14 cellular contexts compared by ENCODE assay signal in genomic region chr6:44271406-44271723, GRCh38. TPM values are rescaled to one million over a fixed set of nuclear protein-coding genes. Genes with fewer than 3 reads are reported as not detected.
DNase-seq lines count a peak whose midpoint lies in the region; ATAC-seq, FAIRE-seq and TF ChIP-seq lines count a peak whose summit lies in the region.
"Had no signal": no experiment of that assay in that cellular context is flagged by ENCODE, and none has a peak within 500 bp of the region (broad histone marks: within the 10 kb centered on the region; RNA-seq: fewer than 3 reads in every experiment).

No MANE protein-coding gene starts in this region.

- TF ChIP-seq CTCF in A549 (IDR thresholded peaks at IDR 0.05): no peak
- TF ChIP-seq CTCF in Caco-2 (IDR thresholded peaks at IDR 0.05; ENCODE audit: insufficient read depth in 1 of 2, low read depth in 1 of 2, low read length in 1 of 2, severe bottlenecking in 1 of 2, unreplicated experiment in 1 of 2): no peak
- TF ChIP-seq CTCF in GM10266 (IDR thresholded peaks at IDR 0.05; ENCODE audit: control insufficient read depth, insufficient read depth, low read depth, missing control alignments): no peak

- no peak for DNase-seq in A549 (ENCODE audit: low read depth in 1 of 2, low spot score in 1 of 2)
- no peak for DNase-seq in Caco-2
- DNase-seq in immature natural killer cell: no peak
- DNase-seq in left cardiac atrium: no peak
- no peak for DNase-seq in GM10266 (ENCODE audit: extremely low spot score)
- DNase-seq: amniotic stem cell, right cardiac atrium had no signal

- no peaks in the 10 kb centered on the region for H3K4me1 Mint-ChIP-seq in Caco-2 (ENCODE audit: low read depth, unreplicated experiment)
- peaks cover 8% of the 10 kb centered on the region for H3K4me1 Mint-ChIP-seq in activated T-helper 17 cell treated with anti-CD3 and anti-CD28 coated beads, Interleukin-2, amount 50 U/mL, for 72 hours
- H3K4me1 Mint-ChIP-seq in immature natural killer cell: peaks cover 13 to 19% of the 10 kb centered on the region in 2 donors

- POLR2A ChIA-PET in A549 (lab: Yijun Ruan, JAX) (no interaction called here), Caco-2 (lab: Charles Lee) (no interaction called here)

- H3K27ac Mint-ChIP-seq in Caco-2 (ENCODE audit: unreplicated experiment): no peak overlapping the region
- H3K27ac Mint-ChIP-seq in activated T-helper 17 cell treated with anti-CD3 and anti-CD28 coated beads, Interleukin-2, amount 50 U/mL, for 72 hours: no peak overlapping the region
- peak overlapping the region in 1 of 6 donors; percentile 50 for H3K27ac Mint-ChIP-seq in immature natural killer cell
- H3K27ac Mint-ChIP-seq: dendritic cell treated with granulocyte-macrophage colony-stimulating factor and Interleukin-4, amounts not matched to agents 40 ng/mL and 50 ng/mL, for 4 days had no signal

- peak overlapping the region; percentile 13 for H3K4me3 Mint-ChIP-seq in Caco-2 (ENCODE audit: unreplicated experiment)
- peak overlapping the region; percentile 50 for H3K4me3 Mint-ChIP-seq in activated T-helper 17 cell treated with anti-CD3 and anti-CD28 coated beads, Interleukin-2, amount 50 U/mL, for 72 hours
- peak overlapping the region; percentile 68 to 81 (median 70) for H3K4me3 Mint-ChIP-seq in immature natural killer cell

- peaks cover 6% of the 10 kb centered on the region for H3K27me3 ChIP-seq in Caco-2 (replicated peaks; ENCODE audit: control insufficient read depth, insufficient read depth, low read length)

- peaks cover 18% of the 10 kb centered on the region for H3K27me3 Mint-ChIP-seq in Caco-2 (ENCODE audit: insufficient read depth, unreplicated experiment)
- peaks cover 48% of the 10 kb centered on the region for H3K27me3 Mint-ChIP-seq in activated T-helper 17 cell treated with anti-CD3 and anti-CD28 coated beads, Interleukin-2, amount 50 U/mL, for 72 hours
- peaks cover 12 to 35% (median 23%) of the 10 kb centered on the region in 3 donors for H3K27me3 Mint-ChIP-seq in immature natural killer cell (ENCODE audit: low read depth in 3 of 3)

- no peak overlapping the region; the same call in 2 of the 3 replicates for H3K4me3 ChIP-seq in A549
- no peak overlapping the region for H3K4me3 ChIP-seq in Caco-2 (ENCODE audit: low read depth, low read length)

- H3K36me3 Mint-ChIP-seq in Caco-2 (ENCODE audit: insufficient read depth, unreplicated experiment) (no peaks in the 10 kb centered on the region), immature natural killer cell (peaks cover 0 to 4% (median 0%) of the 10 kb centered on the region in 3 donors)
- H3K36me3 Mint-ChIP-seq in activated T-helper 17 cell treated with anti-CD3 and anti-CD28 coated beads, Interleukin-2, amount 50 U/mL, for 72 hours (ENCODE audit: low read depth): no peaks in the 10 kb centered on the region

- no peak overlapping the region for H3K27ac ChIP-seq in A549
- H3K27ac ChIP-seq: HL-60 had no signal

- peak overlapping the region; percentile 96; the same call in 2 of the 3 replicates for H3K4me2 ChIP-seq in A549

- TF ChIP-seq POLR2A in A549 (IDR thresholded peaks at IDR 0.05; ENCODE audit: low read length): no peak

- no peaks in the 10 kb centered on the region for H3K9me3 ChIP-seq in A549
- no peaks in the 10 kb centered on the region for H3K9me3 ChIP-seq in Caco-2

- CTCF ChIA-PET in A549 (lab: Yijun Ruan, JAX) (interaction anchor here (0.8 to 6.2 kb wide), 7 partner anchors 15 to 72 kb away, joined by 3 to 181 read pairs (median 4); no protein-coding TSS in a partner anchor), Caco-2 (lab: Charles Lee) (interaction anchor here (0.7 to 1.2 kb wide), 2 partner anchors 41 to 1164 kb away, joined by 4 read pairs; no protein-coding TSS in a partner anchor)

- H3K4me1 ChIP-seq in A549: no peaks in the 10 kb centered on the region
- H3K4me1 ChIP-seq in Caco-2: peaks cover 6% of the 10 kb centered on the region; the same call in 1 of the 2 replicates

- TF ChIP-seq EP300 in A549 (IDR thresholded peaks at IDR 0.05): no peak

- ATAC-seq in A549 (no peak), GM21737 (IDR thresholded peaks at IDR 0.05; ENCODE audit: unreplicated experiment) (no peak), left cardiac atrium (no peak), GM21576 (IDR thresholded peaks at IDR 0.05; ENCODE audit: unreplicated experiment) (no peak)
- ATAC-seq in activated T-helper 17 cell treated with anti-CD3 and anti-CD28 coated beads, Interleukin-2, amount 50 U/mL, for 72 hours (replicated peaks): no peak
- ATAC-seq: right cardiac atrium had no signal

- intact Hi-C loops in Caco-2 (cut with micrococcal nuclease; ENCODE audit: unreplicated experiment) (no loop called here), left cardiac atrium (cut with DNase I) (no loop called here)

- WGBS in A549 (ENCODE audit: missing lambda C conversion rate): 88% methylated on average over 6 of the region's 6 CpGs

- no peaks in the 10 kb centered on the region for H3K36me3 ChIP-seq in Caco-2 (ENCODE audit: control insufficient read depth, insufficient read depth, low read length)

- H3K9me3 Mint-ChIP-seq in Caco-2 (ENCODE audit: unreplicated experiment) (no peaks in the 10 kb centered on the region), immature natural killer cell (no peaks in the 10 kb centered on the region)
- H3K9me3 Mint-ChIP-seq in activated T-helper 17 cell treated with anti-CD3 and anti-CD28 coated beads, Interleukin-2, amount 50 U/mL, for 72 hours: no peaks in the 10 kb centered on the region
- H3K9me3 Mint-ChIP-seq: dendritic cell treated with granulocyte-macrophage colony-stimulating factor and Interleukin-4, amounts not matched to agents 40 ng/mL and 50 ng/mL, for 4 days had no signal

- no peak for FAIRE-seq in A549 (lab: Jason Lieb, UNC)

- BruUV-seq in Caco-2 (replicated peaks; lab: Mats Ljungman, UMichigan): no TSS peak

- TF ChIP-seq RAD21 in A549 (conservative IDR thresholded peaks at IDR 0.05 in 1 of 2, IDR thresholded peaks at IDR 0.05 in 1 of 2): no peak

TF ChIP-seq in A549, 52 proteins besides CTCF, POLR2A, EP300 and RAD21:
- TF ChIP-seq ZSCAN20 (CRISPR knock-in tag; IDR thresholded peaks at IDR 0.05) (no peak), KDM5A (IDR thresholded peaks at IDR 0.05) (no peak)

RNA-seq across cellular contexts. Expression of gene TMEM151B, which starts 1.1 kb away (rescaled TPM):
- polyA plus RNA-seq in A549 (2011; rRNA removed) (0.01 TPM in 1 of 2 replicates, not detected in the other), A549 (2017; fragmentation: RNase III; extraction: RNeasy Plus Mini Kit Qiagen cat#74134 plus additional on column Dnase treatment) (0.01 to 0.03 TPM in 2 of 3 replicates, not detected in the other), immature natural killer cell (not detected)
- polyA plus RNA-seq in A549 (2012; cell fraction: cytosol; rRNA removed): 0.01 TPM in 2 replicates
- polyA plus RNA-seq in A549 (2012; cell fraction: nucleus; rRNA removed): 0.02 and 0.04 TPM in 2 replicates
- polyA minus RNA-seq in A549 (2011; rRNA and poly(A)+ RNA removed): not detected in 2 replicates
- total RNA-seq in Caco-2 (2022) (not detected in 2 replicates), left cardiac atrium (under 1 TPM in 1 of 2 donors, not detected in 1; 0.05 TPM)
- under 1 TPM; 0.05 to 0.19 TPM for total RNA-seq in activated T-helper 17 cell treated with anti-CD3 and anti-CD28 coated beads, Interleukin-2, amount 50 U/mL, for 72 hours
- total RNA-seq: mononuclear cell had no signal
- polyA plus RNA-seq: BJ had no signal

RNA-seq across cellular contexts. Expression of gene NFKBIE, which starts 6.0 kb away (rescaled TPM):
- 6.2 and 6.3 TPM in 2 replicates for polyA plus RNA-seq in A549 (2011; rRNA removed)
- 8.2 and 10.8 TPM in 2 replicates for polyA plus RNA-seq in A549 (2012; cell fraction: cytosol; rRNA removed)
- 13.6 and 19.5 TPM in 2 replicates for polyA plus RNA-seq in A549 (2012; cell fraction: nucleus; rRNA removed)
- 5.6 to 9.1 TPM (median 6.0 TPM) in 3 replicates for polyA plus RNA-seq in A549 (2017; fragmentation: RNase III; extraction: RNeasy Plus Mini Kit Qiagen cat#74134 plus additional on column Dnase treatment)
- polyA minus RNA-seq in A549 (2011; rRNA and poly(A)+ RNA removed): 2.8 and 4.1 TPM in 2 replicates
- 8.4 and 10.1 TPM in 2 replicates for total RNA-seq in Caco-2 (2022)
- 10 to 100 TPM; 20.5 to 26.9 TPM for total RNA-seq in activated T-helper 17 cell treated with anti-CD3 and anti-CD28 coated beads, Interleukin-2, amount 50 U/mL, for 72 hours
- polyA plus RNA-seq in immature natural killer cell: 1 to 10 TPM; 3.8 to 8.4 (median 8.3) TPM
- total RNA-seq in left cardiac atrium: 1 to 10 TPM; 3.8 to 5.8 TPM

RNA-seq across cellular contexts. Expression of gene SLC35B2, which starts 14.0 kb away (rescaled TPM):
- 44.5 and 61.4 TPM in 2 replicates for polyA plus RNA-seq in A549 (2011; rRNA removed)
- polyA plus RNA-seq in A549 (2012; cell fraction: cytosol; rRNA removed): 56.6 and 84.2 TPM in 2 replicates
- 60.0 and 63.0 TPM in 2 replicates for polyA plus RNA-seq in A549 (2012; cell fraction: nucleus; rRNA removed)
- 38.7 to 45.6 TPM (median 45.5 TPM) in 3 replicates for polyA plus RNA-seq in A549 (2017; fragmentation: RNase III; extraction: RNeasy Plus Mini Kit Qiagen cat#74134 plus additional on column Dnase treatment)
- 44.0 and 52.2 TPM in 2 replicates for polyA minus RNA-seq in A549 (2011; rRNA and poly(A)+ RNA removed)
- total RNA-seq in Caco-2 (2022): 44.6 and 44.8 TPM in 2 replicates
- total RNA-seq in activated T-helper 17 cell treated with anti-CD3 and anti-CD28 coated beads, Interleukin-2, amount 50 U/mL, for 72 hours: 10 to 100 TPM; 16.5 to 22.3 TPM
- polyA plus RNA-seq in immature natural killer cell: 100 to 1,000 TPM in 1 of 3 donors, 10 to 100 TPM in 2; 64.1 to 119 (median 69.1) TPM
- total RNA-seq in left cardiac atrium: 10 to 100 TPM; 23.3 to 29.9 TPM

RNA-seq across cellular contexts. Expression of gene HSP90AB1, which starts 24.5 kb away (rescaled TPM):
- polyA plus RNA-seq in A549 (2011; rRNA removed) (1,080 and 1,155 TPM in 2 replicates), A549 (2017; fragmentation: RNase III; extraction: RNeasy Plus Mini Kit Qiagen cat#74134 plus additional on column Dnase treatment) (1,076 to 1,211 TPM (median 1,136 TPM) in 3 replicates), immature natural killer cell (100 to 1,000 TPM; 185 to 309 (median 280) TPM)
- 735 and 808 TPM in 2 replicates for polyA plus RNA-seq in A549 (2012; cell fraction: cytosol; rRNA removed)
- 712 and 1,059 TPM in 2 replicates for polyA plus RNA-seq in A549 (2012; cell fraction: nucleus; rRNA removed)
- polyA minus RNA-seq in A549 (2011; rRNA and poly(A)+ RNA removed): 601 and 692 TPM in 2 replicates
- total RNA-seq in Caco-2 (2022) (967 and 1,046 TPM in 2 replicates), left cardiac atrium (100 to 1,000 TPM; 657 to 662 TPM)
- total RNA-seq in activated T-helper 17 cell treated with anti-CD3 and anti-CD28 coated beads, Interleukin-2, amount 50 U/mL, for 72 hours: 1,000 to 10,000 TPM; 1,019 to 1,822 TPM

RNA-seq across cellular contexts. Expression of gene AARS2, which starts 41.8 kb away (rescaled TPM):
- polyA plus RNA-seq in A549 (2011; rRNA removed) (4.0 and 4.3 TPM in 2 replicates), A549 (2017; fragmentation: RNase III; extraction: RNeasy Plus Mini Kit Qiagen cat#74134 plus additional on column Dnase treatment) (6.2 to 6.8 TPM (median 6.6 TPM) in 3 replicates), immature natural killer cell (10 to 100 TPM in 1 of 3 donors, 1 to 10 TPM in 2; 3.1 to 12.4 (median 5.0) TPM)
- polyA plus RNA-seq in A549 (2012; cell fraction: cytosol; rRNA removed): 7.2 and 8.3 TPM in 2 replicates
- 13.7 and 19.1 TPM in 2 replicates for polyA plus RNA-seq in A549 (2012; cell fraction: nucleus; rRNA removed)
- polyA minus RNA-seq in A549 (2011; rRNA and poly(A)+ RNA removed): 9.8 and 10.9 TPM in 2 replicates
- total RNA-seq in Caco-2 (2022) (18.8 and 20.5 TPM in 2 replicates), left cardiac atrium (1 to 10 TPM; 8.2 to 9.6 TPM)
- total RNA-seq in activated T-helper 17 cell treated with anti-CD3 and anti-CD28 coated beads, Interleukin-2, amount 50 U/mL, for 72 hours: 10 to 100 TPM; 10.2 to 13.8 TPM

Comparison
In these comparisons a context has a peak if more than half of its experiments do, and no peak if none do; other contexts are left out.
1. H3K4me3 Mint-ChIP-seq: peak in every context shown above with its lines; median percentile 70 in immature natural killer cell; 50 in activated T-helper 17 cell treated with anti-CD3 and anti-CD28 coated beads, Interleukin-2, amount 50 U/mL, for 72 hours; 13 in Caco-2.